Comparison of ENCODE assay signal across 8 cellular contexts in the genomic region with DNA sequence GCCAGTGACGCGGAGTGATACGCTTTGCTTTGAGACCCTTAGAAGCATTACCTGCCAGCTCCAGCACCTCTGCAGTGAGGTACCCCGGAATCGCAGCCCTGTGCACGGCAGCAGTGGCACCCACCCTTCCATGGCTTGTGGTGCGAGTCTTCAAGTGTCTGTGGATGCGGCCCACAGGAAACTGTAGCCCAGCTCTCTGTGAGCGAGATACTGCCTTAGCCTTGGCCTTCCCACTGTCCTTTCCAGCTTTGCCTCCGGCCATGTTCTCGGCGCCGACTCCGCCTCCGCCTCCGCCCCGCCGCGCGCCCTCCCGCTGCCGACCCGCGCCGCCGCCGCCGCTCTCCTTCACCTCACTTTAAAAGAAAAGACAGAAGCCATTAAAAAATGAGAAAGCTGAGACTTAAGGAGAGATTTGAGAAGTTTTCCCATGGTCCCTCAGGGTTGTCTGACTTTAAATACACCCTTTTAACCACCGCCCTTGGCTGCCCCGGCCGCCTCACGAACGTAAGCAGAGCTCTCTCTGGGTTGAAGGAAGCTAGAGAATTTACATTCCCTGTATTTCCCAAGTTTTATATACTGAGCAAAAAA.
DNase-seq lines count a peak whose midpoint lies in the region; ATAC-seq and TF ChIP-seq lines count a peak whose summit lies in the region.

No MANE protein-coding gene starts in this region.

- H3K9me3 ChIP-seq in HUES48 (ENCODE audit: control insufficient read depth, insufficient read depth, low read length) = no peaks in the 10 kb centered on the region

- peaks cover 3% of the 10 kb centered on the region for H3K27me3 Mint-ChIP-seq in activated naive CD8-positive, alpha-beta T cell treated with anti-CD3 and anti-CD28 coated beads, Interleukin-2, amount 50 U/mL, for 24 hours

- H3K4me1 Mint-ChIP-seq in activated naive CD8-positive, alpha-beta T cell treated with anti-CD3 and anti-CD28 coated beads, Interleukin-2, amount 50 U/mL, for 24 hours = peaks cover 3% of the 10 kb centered on the region

- no peaks in the 10 kb centered on the region for H3K36me3 ChIP-seq in HUES48 (ENCODE audit: control insufficient read depth, insufficient read depth, low read length)

- H3K4me3 Mint-ChIP-seq in activated naive CD8-positive, alpha-beta T cell treated with anti-CD3 and anti-CD28 coated beads, Interleukin-2, amount 50 U/mL, for 24 hours = peak overlapping the region; percentile 72

- H3K27me3 ChIP-seq in HUES48 (ENCODE audit: control insufficient read depth, insufficient read depth, low read length) = no peaks in the 10 kb centered on the region

- no peak overlapping the region for H3K27ac ChIP-seq in HUES48 (ENCODE audit: low read depth, low read length)

- CTCF ChIA-PET in AG04449 (lab: Yijun Ruan, JAX) = interaction anchor here (1.4 to 2.0 kb wide), 2 partner anchors 19 to 343 kb away, joined by 4 to 6 read pairs; no protein-coding TSS in a partner anchor

- DNase-seq in AG04449 (ENCODE audit: low read depth, low spot score) (no peak), left cardiac atrium (peak; percentile 31), posterior cingulate gyrus (peak in 7 of 10 donors; percentile 27 to 83 (median 38)), GM19240 (ENCODE audit: insufficient read length, low spot score) (no peak), CD1c-positive myeloid dendritic cell (ENCODE audit: extremely low spot score) (no peak)
- DNase-seq in activated naive CD8-positive, alpha-beta T cell treated with anti-CD3 and anti-CD28 coated beads, Interleukin-2, amount 50 U/mL, for 24 hours = no peak

- no peak overlapping the region for H3K9ac ChIP-seq in HUES48 (ENCODE audit: low read depth, low read length)

- ATAC-seq in activated naive CD8-positive, alpha-beta T cell treated with anti-CD3 and anti-CD28 coated beads, Interleukin-2, amount 50 U/mL, for 24 hours = peak; percentile 49
- ATAC-seq in left cardiac atrium (peak; percentile 88 to 91), HG03135 (IDR thresholded peaks at IDR 0.05; ENCODE audit: unreplicated experiment) (no peak)

- H3K9me3 Mint-ChIP-seq in activated naive CD8-positive, alpha-beta T cell treated with anti-CD3 and anti-CD28 coated beads, Interleukin-2, amount 50 U/mL, for 24 hours = peaks cover 3% of the 10 kb centered on the region

- intact Hi-C loops in left cardiac atrium (cut with DNase I) (no loop called here), posterior cingulate gyrus (cut with DNase I) (no loop called here)

- H3K36me3 Mint-ChIP-seq in activated naive CD8-positive, alpha-beta T cell treated with anti-CD3 and anti-CD28 coated beads, Interleukin-2, amount 50 U/mL, for 24 hours (ENCODE audit: low read depth) = no peaks in the 10 kb centered on the region

- peak overlapping the region; percentile 40 for H3K4me3 ChIP-seq in AG04449 (ENCODE audit: low read depth, low read length)
- peak overlapping the region; percentile 40 for H3K4me3 ChIP-seq in HUES48 (ENCODE audit: low read depth, low read length)

- no peaks in the 10 kb centered on the region for H3K4me1 ChIP-seq in HUES48 (ENCODE audit: control insufficient read depth, insufficient read depth, low read length)

- POLR2A ChIA-PET in AG04449 (lab: Yijun Ruan, JAX) = no interaction called here

- H3K27ac Mint-ChIP-seq in activated naive CD8-positive, alpha-beta T cell treated with anti-CD3 and anti-CD28 coated beads, Interleukin-2, amount 50 U/mL, for 24 hours = no peak overlapping the region

- no peak for TF ChIP-seq CTCF in AG04449 (IDR thresholded peaks at IDR 0.05; ENCODE audit: insufficient read depth, low read length, missing control alignments)

Comparison
In these comparisons a context has a peak if more than half of its experiments do, and no peak if none do; other contexts are left out.
1. DNase-seq: peak in left cardiac atrium (single experiment) and posterior cingulate gyrus (7 of 10); none in AG04449 (single experiment), activated naive CD8-positive, alpha-beta T cell treated with anti-CD3 and anti-CD28 coated beads, Interleukin-2, amount 50 U/mL, for 24 hours (single experiment), GM19240 (single experiment) and CD1c-positive myeloid dendritic cell (single experiment).